In genomic region chr1:2391385-2392070, GRCh38 we compare ENCODE assay signal across 8 cellular contexts. TPM values are rescaled to one million over a fixed set of nuclear protein-coding genes. Genes with fewer than 3 reads are reported as not detected.
DNase-seq lines count a peak whose midpoint lies in the region; ATAC-seq and TF ChIP-seq lines count a peak whose summit lies in the region.

Gene MORN1 (minus strand): TSS chr1:2391554. CDS start chr1:2391533, 21 bp downstream.
A gene with protein sequence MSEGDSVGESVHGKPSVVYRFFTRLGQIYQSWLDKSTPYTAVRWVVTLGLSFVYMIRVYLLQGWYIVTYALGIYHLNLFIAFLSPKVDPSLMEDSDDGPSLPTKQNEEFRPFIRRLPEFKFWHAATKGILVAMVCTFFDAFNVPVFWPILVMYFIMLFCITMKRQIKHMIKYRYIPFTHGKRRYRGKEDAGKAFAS (plus strand): TSS chr1:2391841. CDS start chr1:2395791, 3,950 bp downstream.

- H3K9me3 ChIP-seq in DND-41 (ENCODE audit: insufficient read depth, low read length, severe bottlenecking) (no peaks in the 10 kb centered on the region), KOPT-K1 (ENCODE audit: insufficient read depth, low read length, poor library complexity, severe bottlenecking) (no peaks in the 10 kb centered on the region), Peyer's patch (no peaks in the 10 kb centered on the region), esophagus muscularis mucosa (no peaks in the 10 kb centered on the region), muscle layer of colon (ENCODE audit: low read length) (no peaks in the 10 kb centered on the region)

- H4K20me1 ChIP-seq in DND-41 (ENCODE audit: insufficient read depth, low read length), result peaks cover 38% of the 10 kb centered on the region

- TF ChIP-seq CTCF in DND-41 (IDR thresholded peaks at IDR 0.05; ENCODE audit: borderline replicate concordance, extremely low read depth, low read length, poor library complexity, severe bottlenecking) (no peak), Peyer's patch (IDR thresholded peaks at IDR 0.05) (peak in 2 of 6 experiments; percentile 14 to 33), esophagus muscularis mucosa (IDR thresholded peaks at IDR 0.05) (no peak)

- peaks cover 34% of the 10 kb centered on the region for H3K4me1 ChIP-seq in DND-41 (ENCODE audit: insufficient read depth, low read length)
- H3K4me1 ChIP-seq in Peyer's patch, result peaks cover 0 to 41% (median 17%) of the 10 kb centered on the region in 4 donors
- peaks cover 22 to 50% (median 47%) of the 10 kb centered on the region in 4 donors for H3K4me1 ChIP-seq in esophagus muscularis mucosa
- peaks cover 30% of the 10 kb centered on the region for H3K4me1 ChIP-seq in muscle layer of colon (ENCODE audit: insufficient read depth, low read length)

- ATAC-seq in DND-41 (ENCODE audit: insufficient read depth, low read depth) (peak; percentile 96), GM21825 (IDR thresholded peaks at IDR 0.05; ENCODE audit: unreplicated experiment) (peak; percentile 89)

- intact Hi-C loops in esophagus muscularis mucosa (cut with DNase I), result loop anchor here (2.0 kb wide), 1 partner anchor 259 kb away; no protein-coding TSS in a partner anchor

- peak; percentile 91 to 93 for TF ChIP-seq POLR2A in Peyer's patch (IDR thresholded peaks at IDR 0.05)
- peak; percentile 82 for TF ChIP-seq POLR2A in esophagus muscularis mucosa (IDR thresholded peaks at IDR 0.05; ENCODE audit: low read depth)

- TF ChIP-seq EP300 in esophagus muscularis mucosa (IDR thresholded peaks at IDR 0.05), result no peak

- DNase-seq in DND-41 (peak; percentile 99), Peyer's patch (peak; percentile 97 to 99 (median 99)), activated T-helper 1 cell treated with Interleukin-2 at 50 U/mL for 16 hours (ENCODE audit: low read depth) (peak; percentile 99), esophagus muscularis mucosa (ENCODE audit: extremely low spot score) (peak; percentile 99)
- peak; percentile 97 to 98 for DNase-seq in stimulated activated CD8-positive, alpha-beta memory T cell treated with anti-CD3 and anti-CD28 coated beads, Interleukin-7, amount 100 ng/mL, for 1 hour (ENCODE audit: low read depth in 2 of 2)

- H3K9ac ChIP-seq in DND-41 (ENCODE audit: low read depth, low read length), result peak within 1 kb of the TSS; percentile 68
- peak within 1 kb of the TSS; percentile 67 for H3K9ac ChIP-seq in muscle layer of colon (ENCODE audit: low read length)

- H3K36me3 ChIP-seq in DND-41 (ENCODE audit: insufficient read depth, low read length), result peaks cover 60% of the 10 kb centered on the region
- H3K36me3 ChIP-seq in KOPT-K1 (ENCODE audit: insufficient read depth, low read length), result peaks cover 38% of the 10 kb centered on the region
- H3K36me3 ChIP-seq in Peyer's patch, result peaks cover 0 to 23% (median 0%) of the 10 kb centered on the region in 3 donors
- peaks cover 12 to 46% (median 29%) of the 10 kb centered on the region in 4 donors for H3K36me3 ChIP-seq in esophagus muscularis mucosa
- peaks cover 21% of the 10 kb centered on the region for H3K36me3 ChIP-seq in muscle layer of colon (ENCODE audit: insufficient read depth, low read length)

- H3K4me2 ChIP-seq in DND-41 (ENCODE audit: insufficient read depth, low read length), result peak within 1 kb of the TSS; percentile 94

- peak within 1 kb of the TSS; percentile 76 for H3K27ac ChIP-seq in DND-41 (ENCODE audit: low read length)
- peak within 1 kb of the TSS; percentile 71 for H3K27ac ChIP-seq in KOPT-K1 (ENCODE audit: low read depth, low read length, poor library complexity, severe bottlenecking)
- peak within 1 kb of the TSS; percentile 84 to 96 (median 90) for H3K27ac ChIP-seq in Peyer's patch
- H3K27ac ChIP-seq in esophagus muscularis mucosa (replicated peaks in 1 of 4), result peak within 1 kb of the TSS; percentile 77 to 94 (median 90)
- H3K27ac ChIP-seq in muscle layer of colon (ENCODE audit: low read depth, low read length), result peak within 1 kb of the TSS; percentile 71

- peak within 1 kb of the TSS; percentile 94 to 96 for H3K4me3 ChIP-seq in DND-41 (ENCODE audit: low read depth in 1 of 2, low read length in 2 of 2)
- H3K4me3 ChIP-seq in Peyer's patch, result peak within 1 kb of the TSS; percentile 84 to 98 (median 91)
- peak within 1 kb of the TSS; percentile 84 to 99 (median 96) for H3K4me3 ChIP-seq in esophagus muscularis mucosa
- H3K4me3 ChIP-seq in muscle layer of colon (ENCODE audit: low read depth in 1 of 2, low read length in 2 of 2), result peak within 1 kb of the TSS; percentile 83 to 86

- 0% methylated on average over 26 of the region's 95 CpGs for WGBS in esophagus muscularis mucosa

- H3K79me2 ChIP-seq in DND-41 (ENCODE audit: insufficient read depth, low read length), result peaks cover 55% of the 10 kb centered on the region

- peak within 1 kb of the TSS; percentile 80 for H2AFZ ChIP-seq in DND-41 (ENCODE audit: low read depth, low read length)

- H3K27me3 ChIP-seq in DND-41 (ENCODE audit: insufficient read depth, low read length, poor library complexity), result no peaks in the 10 kb centered on the region
- H3K27me3 ChIP-seq in Peyer's patch, result no peaks in the 10 kb centered on the region
- peaks cover 0 to 4% (median 0%) of the 10 kb centered on the region in 4 donors for H3K27me3 ChIP-seq in esophagus muscularis mucosa
- no peaks in the 10 kb centered on the region for H3K27me3 ChIP-seq in muscle layer of colon (ENCODE audit: control insufficient read depth in 1 of 2, insufficient read depth in 2 of 2, low read length in 2 of 2)

RNA-seq across cellular contexts. Expression of gene MORN1, which starts in this region (rescaled TPM):
- 10 to 100 TPM in 3 of 4 donors, 1 to 10 TPM in 1; 4.9 to 21.5 (median 15.9) TPM for total RNA-seq in Peyer's patch
- 1 to 10 TPM; 7.0 to 9.8 (median 8.0) TPM for total RNA-seq in esophagus muscularis mucosa

RNA-seq across cellular contexts. Expression of the second gene that starts in this region (rescaled TPM):
- total RNA-seq in Peyer's patch, result 100 to 1,000 TPM in 3 of 4 donors, 10 to 100 TPM in 1; 42.9 to 141 (median 120) TPM
- total RNA-seq in esophagus muscularis mucosa, result 10 to 100 TPM; 47.3 to 67.3 (median 56.4) TPM

Comparison
In these comparisons a context has a peak if more than half of its experiments do, and no peak if none do; other contexts are left out.
1. Peak in every context shown above with its lines: DNase-seq, ATAC-seq, H3K4me3 ChIP-seq and H3K27ac ChIP-seq.